8 cellular contexts compared by ENCODE assay signal in genomic region chr2:241895732-241896641, GRCh38. TPM values are rescaled to one million over a fixed set of nuclear protein-coding genes. Genes with fewer than 3 reads are reported as not detected.
DNase-seq lines count a peak whose midpoint lies in the region; ATAC-seq and TF ChIP-seq lines count a peak whose summit lies in the region.

No MANE protein-coding gene starts in this region.

- no peaks in the 10 kb centered on the region for H3K9me3 Mint-ChIP-seq in CD8-positive, alpha-beta T cell
- H3K9me3 Mint-ChIP-seq in naive B cell = no peaks in the 10 kb centered on the region

- no peak for TF ChIP-seq CTCF in CD8-positive, alpha-beta T cell (IDR thresholded peaks at IDR 0.05)
- TF ChIP-seq CTCF in Panc1 (IDR thresholded peaks at IDR 0.05) = no peak
- TF ChIP-seq CTCF in dorsolateral prefrontal cortex (IDR thresholded peaks at IDR 0.05 in 54 of 56, conservative IDR thresholded peaks at IDR 0.05 in 2 of 56; ENCODE audit: low read depth in 1 of 56, partially characterized antibody in 56 of 56) = no peak

- no peaks in the 10 kb centered on the region for H3K4me1 ChIP-seq in CD8-positive, alpha-beta T cell (ENCODE audit: insufficient read depth, low read length)
- H3K4me1 ChIP-seq in Panc1 (ENCODE audit: control insufficient read depth, insufficient read depth, low read length) = peaks cover 38% of the 10 kb centered on the region

- peak overlapping the region; percentile 83 for H3K27ac Mint-ChIP-seq in CD8-positive, alpha-beta T cell
- H3K27ac Mint-ChIP-seq in naive B cell = peak overlapping the region in 4 of 6 donors; percentile 47 to 94 (median 73)

- peak overlapping the region; percentile 22 for H3K4me3 Mint-ChIP-seq in CD8-positive, alpha-beta T cell
- H3K4me3 Mint-ChIP-seq in naive B cell = no peak overlapping the region

- no peaks in the 10 kb centered on the region for H3K9me3 ChIP-seq in CD8-positive, alpha-beta T cell (ENCODE audit: low read length)
- H3K9me3 ChIP-seq in Panc1 (ENCODE audit: control insufficient read depth, insufficient read depth, low read depth, low read length) = no peaks in the 10 kb centered on the region

- no peaks in the 10 kb centered on the region for H3K27me3 Mint-ChIP-seq in CD8-positive, alpha-beta T cell (ENCODE audit: low read depth)
- H3K27me3 Mint-ChIP-seq in naive B cell = no peaks in the 10 kb centered on the region

- CTCF ChIA-PET in CD8-positive, alpha-beta T cell (lab: Charles Lee) = no interaction called here
- CTCF ChIA-PET in Panc1 (lab: Charles Lee) = no interaction called here

- H3K4me1 Mint-ChIP-seq in CD8-positive, alpha-beta T cell (ENCODE audit: low read depth) = peaks cover 4% of the 10 kb centered on the region
- peaks cover 4 to 18% (median 8%) of the 10 kb centered on the region in 3 donors for H3K4me1 Mint-ChIP-seq in naive B cell

- H3K36me3 ChIP-seq in CD8-positive, alpha-beta T cell (ENCODE audit: insufficient read depth, low read length) = no peaks in the 10 kb centered on the region
- H3K36me3 ChIP-seq in Panc1 (ENCODE audit: control insufficient read depth, insufficient read depth, low read length) = no peaks in the 10 kb centered on the region

- ATAC-seq in CD8-positive, alpha-beta T cell = no peak
- ATAC-seq in Panc1 (peak; percentile 73), naive B cell (ENCODE audit: low read depth in 2 of 2) (no peak), HG03520 (IDR thresholded peaks at IDR 0.05; ENCODE audit: unreplicated experiment) (no peak)

- peak in 2 of 7 experiments; percentile 21 to 46 for DNase-seq in CD8-positive, alpha-beta T cell
- DNase-seq in Panc1 (ENCODE audit: low read depth, low spot score) = no peak
- DNase-seq in dorsolateral prefrontal cortex = peak in 6 of 10 donors; percentile 8 to 38 (median 24)
- no peak for DNase-seq in naive B cell
- no peak for DNase-seq in NCI-H526 treated with DMSO at 0.1 percent for 48 hours (lab: John Stamatoyannopoulos, UW)
- no peak for DNase-seq in LoVo (ENCODE audit: low spot score)
- no peak for DNase-seq in AML-193 (lab: John Stamatoyannopoulos, UW)

- POLR2A ChIA-PET in CD8-positive, alpha-beta T cell (lab: Charles Lee) = no interaction called here
- POLR2A ChIA-PET in Panc1 (lab: Charles Lee) = no interaction called here

- no TSS peak for BruUV-seq in Panc1 (replicated peaks; lab: Mats Ljungman, UMichigan)

- H3K36me3 Mint-ChIP-seq in CD8-positive, alpha-beta T cell = peaks cover 18% of the 10 kb centered on the region
- H3K36me3 Mint-ChIP-seq in naive B cell = no peaks in the 10 kb centered on the region

- intact Hi-C loops in CD8-positive, alpha-beta T cell (cut with DNase I, micrococcal nuclease) = no loop called here
- intact Hi-C loops in Panc1 (cut with micrococcal nuclease; ENCODE audit: unreplicated experiment) = no loop called here
- intact Hi-C loops in dorsolateral prefrontal cortex (cut with DNase I) = no loop called here

- no peak overlapping the region for H3K4me3 ChIP-seq in CD8-positive, alpha-beta T cell (ENCODE audit: low read depth, low read length)
- no peak overlapping the region for H3K4me3 ChIP-seq in Panc1 (ENCODE audit: low read depth in 2 of 2, low read length in 2 of 2)
- no peak overlapping the region for H3K4me3 ChIP-seq in dorsolateral prefrontal cortex

- in situ Hi-C loops in Panc1 (cut with HindIII; ENCODE audit: low pct_unique_long_range_greater_than_20kb, low sequenced_read_pairs) = no loop called here

- H3K27me3 ChIP-seq in CD8-positive, alpha-beta T cell (ENCODE audit: insufficient read depth, low read length) = no peaks in the 10 kb centered on the region
- H3K27me3 ChIP-seq in Panc1 (ENCODE audit: control insufficient read depth, insufficient read depth, low read length) (no peaks in the 10 kb centered on the region), dorsolateral prefrontal cortex (peaks cover 0 to 6% (median 0%) of the 10 kb centered on the region in 45 donors)

- no peak overlapping the region for H3K27ac ChIP-seq in CD8-positive, alpha-beta T cell (ENCODE audit: low read depth, low read length)
- peak overlapping the region; percentile 76 for H3K27ac ChIP-seq in Panc1 (ENCODE audit: low read length)
- H3K27ac ChIP-seq in dorsolateral prefrontal cortex = peak overlapping the region in 1 of 59 donors; percentile 9

RNA-seq across cellular contexts. Expression of gene RTP5, which starts 26.5 kb away (rescaled TPM):
- total RNA-seq in CD8-positive, alpha-beta T cell = 1 to 10 TPM; 1.8 to 2.7 TPM
- not detected for total RNA-seq in Panc1 (2021; ENCODE audit: unreplicated experiment)
- polyA plus RNA-seq in Panc1 (2012; ENCODE audit: insufficient read length) = not detected
- total RNA-seq in dorsolateral prefrontal cortex = 10 to 100 TPM in 54 of 120 experiments, 1 to 10 TPM in 66; 3.2 to 24.1 (median 9.7) TPM
- polyA plus RNA-seq in naive B cell (ENCODE audit: low read depth in 6 of 6) = not detected

RNA-seq across cellular contexts. Expression of gene PDCD1, which starts 37.3 kb away (rescaled TPM):
- 10 to 100 TPM in 1 of 2 experiments, 1 to 10 TPM in 1; 8.0 to 10.7 TPM for total RNA-seq in CD8-positive, alpha-beta T cell
- total RNA-seq in Panc1 (2021; ENCODE audit: unreplicated experiment) (0.15 TPM), dorsolateral prefrontal cortex (under 1 TPM in 5 of 120 experiments, not detected in 115; 0.24 to 0.59 (median 0.50) TPM)
- polyA plus RNA-seq in Panc1 (2012; ENCODE audit: insufficient read length) = 0.29 TPM
- polyA plus RNA-seq in naive B cell (ENCODE audit: low read depth in 6 of 6) = not detected

Comparison
In these comparisons a context has a peak if more than half of its experiments do, and no peak if none do; other contexts are left out.
1. DNase-seq: peak in dorsolateral prefrontal cortex (6 of 10); none in Panc1 (single experiment), naive B cell (single experiment), NCI-H526 treated with DMSO at 0.1 percent for 48 hours (single experiment), LoVo (single experiment) and AML-193 (0 of 2).